In genomic region chr9:137048655-137049543, GRCh38 we compare ENCODE assay signal across 19 cellular contexts. TPM values are rescaled to one million over a fixed set of nuclear protein-coding genes. Genes with fewer than 3 reads are reported as not detected.
DNase-seq lines count a peak whose midpoint lies in the region; ATAC-seq and TF ChIP-seq lines count a peak whose summit lies in the region.
"Had no signal": no experiment of that assay in that cellular context is flagged by ENCODE, and none has a peak within 500 bp of the region (broad histone marks: within the 10 kb centered on the region; RNA-seq: fewer than 3 reads in every experiment).

No MANE protein-coding gene starts in this region.

- H3K27ac ChIP-seq in A673 (ENCODE audit: low read depth, low read length, poor library complexity, severe bottlenecking) (no peak overlapping the region), PC-3 (ENCODE audit: low read length) (no peak overlapping the region)
- H3K27ac ChIP-seq: skin epidermis, thyroid gland had no signal

- H3K9me2 ChIP-seq in PC-3 (replicated peaks; ENCODE audit: low read length): no peaks in the 10 kb centered on the region

- H3K27me3 ChIP-seq in A673 (replicated peaks; ENCODE audit: insufficient read depth, low read depth, low read length, poor library complexity): peaks cover 11% of the 10 kb centered on the region
- H3K27me3 ChIP-seq in PC-3 (ENCODE audit: low read length): no peaks in the 10 kb centered on the region

- H2AFZ ChIP-seq in PC-3 (ENCODE audit: low read length): no peak overlapping the region

- H3K4me1 ChIP-seq in A673 (ENCODE audit: insufficient read depth, low read length, poor library complexity, severe bottlenecking): peaks cover 14% of the 10 kb centered on the region
- peaks cover 9% of the 10 kb centered on the region; the same call in 1 of the 2 replicates for H3K4me1 ChIP-seq in PC-3 (ENCODE audit: insufficient read depth, low read length)

- peaks cover 5% of the 10 kb centered on the region; the same call in 1 of the 2 replicates for H4K20me1 ChIP-seq in PC-3 (ENCODE audit: low read length)

- intact Hi-C loops in A673 (cut with micrococcal nuclease; ENCODE audit: unreplicated experiment): loop anchor here (5.0 kb wide), 2 partner anchors 68 to 188 kb away; no protein-coding TSS in a partner anchor
- intact Hi-C loops in PC-3 (cut with micrococcal nuclease): loop anchor here (2.0 kb wide), 1 partner anchor 18 kb away; no protein-coding TSS in a partner anchor

- no peak overlapping the region for H3K4me3 ChIP-seq in A673 (ENCODE audit: low read depth, low read length, poor library complexity, severe bottlenecking)
- H3K4me3 ChIP-seq in PC-3 (ENCODE audit: low read length): no peak overlapping the region
- H3K4me3 ChIP-seq: skin epidermis, thyroid gland had no signal

- no peak overlapping the region for H3K9ac ChIP-seq in PC-3 (ENCODE audit: low read length)

- no peak for TF ChIP-seq CTCF in A673 (conservative IDR thresholded peaks at IDR 0.05; ENCODE audit: low read depth, low read length)
- TF ChIP-seq CTCF in PC-3 (conservative IDR thresholded peaks at IDR 0.05; ENCODE audit: low read depth, low read length): no peak

- no peaks in the 10 kb centered on the region for H3K9me3 ChIP-seq in A673 (ENCODE audit: low read depth, low read length, poor library complexity, severe bottlenecking)
- no peaks in the 10 kb centered on the region for H3K9me3 ChIP-seq in PC-3 (ENCODE audit: low read length)
- H3K9me3 ChIP-seq: thyroid gland had no signal

- peaks cover 16% of the 10 kb centered on the region for H3K79me2 ChIP-seq in PC-3 (ENCODE audit: low read length)

- no peaks in the 10 kb centered on the region for H3K36me3 ChIP-seq in A673 (ENCODE audit: insufficient read depth, low read length, poor library complexity, severe bottlenecking)
- H3K36me3 ChIP-seq in PC-3 (ENCODE audit: low read depth, low read length): no peaks in the 10 kb centered on the region
- H3K36me3 ChIP-seq: thyroid gland had no signal

- H3K4me2 ChIP-seq in PC-3 (ENCODE audit: low read length): no peak overlapping the region

- CTCF ChIA-PET in A673 (lab: Charles Lee): interaction anchor here (0.5 to 2.2 kb wide), 9 partner anchors 13 to 283 kb away, joined by 3 to 11 read pairs (median 3); no protein-coding TSS in a partner anchor
- CTCF ChIA-PET in PC-3 (lab: Charles Lee): interaction anchor here (0.5 to 0.9 kb wide), 3 partner anchors 22 to 232 kb away, joined by 3 to 5 read pairs (median 4); partner anchors contain the start of gene SAPCD2

- no peaks in the 10 kb centered on the region for H3F3A ChIP-seq in PC-3 (ENCODE audit: low read length, unreplicated experiment)

- ATAC-seq in PC-3 (peak; percentile 3; the same call in 1 of the 2 replicates), GM18909 (IDR thresholded peaks at IDR 0.05; ENCODE audit: poor library complexity, unreplicated experiment) (no peak), HG02973 (IDR thresholded peaks at IDR 0.05; ENCODE audit: unreplicated experiment) (no peak)
- ATAC-seq: Right ventricle myocardium inferior had no signal

- BruUV-seq in A673 (replicated peaks; lab: Mats Ljungman, UMichigan) (no TSS peak), PC-3 (replicated peaks; lab: Mats Ljungman, UMichigan) (no TSS peak)

- POLR2A ChIA-PET in A673 (lab: Charles Lee; ENCODE audit: low non-redundant PET) (no interaction called here), PC-3 (lab: Charles Lee; ENCODE audit: unreplicated experiment) (interaction anchor here (0.6 to 0.7 kb wide), 2 partner anchors 60 to 263 kb away, joined by 5 to 6 read pairs; no protein-coding TSS in a partner anchor)

- DNase-seq in A673 (ENCODE audit: low spot score): peak; percentile 49
- peak; percentile 66 for DNase-seq in ELF-1 (ENCODE audit: low read depth, low spot score)
- peak; percentile 19 for DNase-seq in PC-3
- peak; percentile 66 for DNase-seq in iPS-NIHi7 (ENCODE audit: extremely low spot score)
- no peak for DNase-seq in mucosa of gallbladder (ENCODE audit: low spot score)
- no peak for DNase-seq in activated CD4-positive, alpha-beta T cell treated with anti-CD3 and anti-CD28 coated beads for 48 hours
- DNase-seq: cortex of kidney, NCI-H2107, NCI-H510A had no signal

RNA-seq across cellular contexts. Expression of gene NPDC1, which starts 2.9 kb away (rescaled TPM):
- total RNA-seq in A673 (2021) (73.9 and 81.4 TPM in 2 replicates), PC-3 (2014; rRNA removed) (25.4 and 33.3 TPM in 2 replicates), mucosa of gallbladder (376 TPM)

RNA-seq across cellular contexts. Expression of gene ENTPD2, which starts 5.0 kb away (rescaled TPM):
- total RNA-seq in A673 (2021): not detected in 2 replicates
- total RNA-seq in PC-3 (2014; rRNA removed): 0.92 and 1.3 TPM in 2 replicates
- 41.1 TPM for total RNA-seq in mucosa of gallbladder
- total RNA-seq: glomerular endothelial cell, mononuclear cell, neural crest cell had no signal

RNA-seq across cellular contexts. Expression of gene FUT7, which starts 17.0 kb away (rescaled TPM):
- total RNA-seq in A673 (2021) (not detected in 2 replicates), PC-3 (2014; rRNA removed) (not detected in 2 replicates), mucosa of gallbladder (0.26 TPM)
- total RNA-seq: fibroblast of lung, glomerular endothelial cell, left colon, neural crest cell, thyroid gland had no signal

RNA-seq across cellular contexts. Expression of gene ABCA2, which starts 20.9 kb away (rescaled TPM):
- total RNA-seq in A673 (2021): 27.8 and 38.9 TPM in 2 replicates
- 25.9 and 31.5 TPM in 2 replicates for total RNA-seq in PC-3 (2014; rRNA removed)
- total RNA-seq in mucosa of gallbladder: 298 TPM

RNA-seq across cellular contexts. Expression of gene SAPCD2, which starts 21.5 kb away (rescaled TPM):
- total RNA-seq in A673 (2021) (30.6 and 33.7 TPM in 2 replicates), PC-3 (2014; rRNA removed) (98.4 and 134 TPM in 2 replicates), mucosa of gallbladder (2.4 TPM)

Comparison
In these comparisons a context has a peak if more than half of its experiments do, and no peak if none do; other contexts are left out.
1. DNase-seq: peak in A673 (single experiment), ELF-1 (single experiment), PC-3 (single experiment) and iPS-NIHi7 (single experiment); none in mucosa of gallbladder (single experiment) and activated CD4-positive, alpha-beta T cell treated with anti-CD3 and anti-CD28 coated beads for 48 hours (single experiment).
2. RNA of gene ENTPD2, which starts 5.0 kb away (total RNA-seq): 41.1 TPM in mucosa of gallbladder (single experiment); 0.92 to 1.3 TPM in PC-3 and not detected in A673; every median in the first group is over 10 times any median in the second.